ENCODE assay signal across 17 cellular contexts in the genomic region with DNA sequence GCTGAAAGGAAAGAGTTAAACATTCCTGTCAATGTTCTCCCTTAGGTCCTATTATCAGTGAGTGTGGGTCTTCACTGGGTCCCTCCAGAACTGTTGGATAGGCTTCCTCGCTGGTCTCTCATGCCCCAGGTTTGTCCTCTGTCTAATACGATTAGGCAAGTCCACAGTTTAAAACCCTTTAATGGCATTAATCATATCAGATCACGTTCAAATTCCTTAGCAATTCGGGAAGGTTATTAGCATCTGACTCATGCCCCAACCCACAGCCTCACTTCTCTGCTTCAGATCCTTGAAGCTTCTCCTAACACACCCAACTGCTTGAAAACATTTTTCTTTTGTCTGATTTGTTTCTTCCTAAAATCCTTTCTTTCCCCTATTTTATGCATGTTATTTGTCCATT.
A peak's percentile ranks its signal among the peaks of the same experiment; 100 is the strongest.
DNase-seq lines count a peak whose midpoint lies in the region; ATAC-seq and TF ChIP-seq lines count a peak whose summit lies in the region.
"Had no signal": no experiment of that assay in that cellular context is flagged by ENCODE, and none has a peak within 500 bp of the region (broad histone marks: within the 10 kb centered on the region; RNA-seq: fewer than 3 reads in every experiment).

No MANE protein-coding gene starts in this region.

- peak overlapping the region; percentile 91 for H3K27ac Mint-ChIP-seq in HFFc6
- H3K27ac Mint-ChIP-seq: activated CD4-positive, alpha-beta T cell treated with anti-CD3 and anti-CD28 coated beads, Interleukin-2, amount 10 ng/mL, durations not matched to agents 7 days and 5 days; activated naive CD4-positive, alpha-beta T cell treated with anti-CD3 and anti-CD28 coated beads, Interleukin-2, amount 50 U/mL, for 24 hours; IgD-negative memory B cell; naive B cell; stimulated activated naive B cell treated with anti-CD40 and anti-IgM and Interleukin-4, amounts not matched to agents 10 μg/mL and 1 μg/mL and 100 μg/mL, for 72 hours had no signal

- H3K27me3 ChIP-seq in left lung (no peaks in the 10 kb centered on the region), esophagus muscularis mucosa (no peaks in the 10 kb centered on the region)
- H3K27me3 ChIP-seq: uterus had no signal

- peaks cover 79% of the 10 kb centered on the region for H3K4me1 Mint-ChIP-seq in HFFc6 (ENCODE audit: low read depth)

- no peaks in the 10 kb centered on the region for H3K36me3 ChIP-seq in left lung
- no peaks in the 10 kb centered on the region for H3K36me3 ChIP-seq in esophagus muscularis mucosa
- H3K36me3 ChIP-seq: uterus had no signal

- H3K27ac ChIP-seq in caudate nucleus (ENCODE audit: low read depth, low read length) (peak overlapping the region; percentile 87), left lung (no peak overlapping the region), esophagus muscularis mucosa (replicated peaks in 1 of 4) (no peak overlapping the region)
- H3K27ac ChIP-seq: uterus had no signal

- no peaks in the 10 kb centered on the region for H3K36me3 Mint-ChIP-seq in HFFc6 (ENCODE audit: low read depth)
- H3K36me3 Mint-ChIP-seq: activated naive CD4-positive, alpha-beta T cell treated with anti-CD3 and anti-CD28 coated beads, Interleukin-2, amount 50 U/mL, for 24 hours; naive B cell had no signal

- no peak for TF ChIP-seq CTCF in HFFc6 (IDR thresholded peaks at IDR 0.05)
- TF ChIP-seq CTCF in left lung (IDR thresholded peaks at IDR 0.05): no peak
- no peak for TF ChIP-seq CTCF in esophagus muscularis mucosa (IDR thresholded peaks at IDR 0.05)

- H3K4me3 ChIP-seq in left lung (no peak overlapping the region), esophagus muscularis mucosa (no peak overlapping the region)
- H3K4me3 ChIP-seq: uterus had no signal

- no peak for TF ChIP-seq EP300 in esophagus muscularis mucosa (IDR thresholded peaks at IDR 0.05)

- peak; percentile 30 for DNase-seq in AG08396 (ENCODE audit: low spot score)
- peak; percentile 80 for DNase-seq in HFFc6
- DNase-seq in caudate nucleus (lab: John Stamatoyannopoulos, UW): peak in 10 of 61 donors; percentile 7 to 55 (median 22)
- no peak for DNase-seq in left lung
- no peak for DNase-seq in esophagus muscularis mucosa (ENCODE audit: extremely low spot score)
- no peak for DNase-seq in SHP77 (lab: John Stamatoyannopoulos, UW)
- DNase-seq in HPDE6-E6E7 (ENCODE audit: extremely low spot score): no peak
- DNase-seq: activated CD4-positive, alpha-beta T cell treated with anti-CD3 and anti-CD28 coated beads, Interleukin-2, amount 10 ng/mL, durations not matched to agents 7 days and 5 days; COR-L47; naive B cell; NCI-H526; posterior cingulate gyrus; stimulated activated naive B cell treated with anti-CD40 and anti-IgM and Interleukin-4, amounts not matched to agents 10 μg/mL and 1 μg/mL and 100 μg/mL, for 72 hours; uterus had no signal

- no peak for TF ChIP-seq POLR2A in esophagus muscularis mucosa (IDR thresholded peaks at IDR 0.05; ENCODE audit: low read depth)

- no peaks in the 10 kb centered on the region for H3K9me3 ChIP-seq in left lung
- H3K9me3 ChIP-seq in esophagus muscularis mucosa: no peaks in the 10 kb centered on the region
- H3K9me3 ChIP-seq: uterus had no signal

- H3K27me3 Mint-ChIP-seq in HFFc6 (ENCODE audit: insufficient read depth): no peaks in the 10 kb centered on the region

- H3K9me3 Mint-ChIP-seq in HFFc6: no peaks in the 10 kb centered on the region
- H3K9me3 Mint-ChIP-seq: activated CD4-positive, alpha-beta T cell treated with anti-CD3 and anti-CD28 coated beads, Interleukin-2, amount 10 ng/mL, durations not matched to agents 7 days and 5 days; activated naive CD4-positive, alpha-beta T cell treated with anti-CD3 and anti-CD28 coated beads, Interleukin-2, amount 50 U/mL, for 24 hours; IgD-negative memory B cell; stimulated activated naive B cell treated with anti-CD40 and anti-IgM and Interleukin-4, amounts not matched to agents 10 μg/mL and 1 μg/mL and 100 μg/mL, for 72 hours had no signal

- H3K4me1 ChIP-seq in left lung (no peaks in the 10 kb centered on the region), esophagus muscularis mucosa (peaks cover 3 to 17% (median 14%) of the 10 kb centered on the region in 4 donors)
- H3K4me1 ChIP-seq: uterus had no signal

- peak; percentile 18 for ATAC-seq in left lung
- no peak for ATAC-seq in HG02885 (IDR thresholded peaks at IDR 0.05; ENCODE audit: poor library complexity, unreplicated experiment)
- ATAC-seq: stimulated activated naive B cell treated with anti-CD40 and anti-IgM and Interleukin-4, amounts not matched to agents 10 μg/mL and 1 μg/mL and 100 μg/mL, for 72 hours had no signal

- H3K4me3 Mint-ChIP-seq in HFFc6: peak overlapping the region; percentile 84
- H3K4me3 Mint-ChIP-seq: activated CD4-positive, alpha-beta T cell treated with anti-CD3 and anti-CD28 coated beads, Interleukin-2, amount 10 ng/mL, durations not matched to agents 7 days and 5 days; activated naive CD4-positive, alpha-beta T cell treated with anti-CD3 and anti-CD28 coated beads, Interleukin-2, amount 50 U/mL, for 24 hours; IgD-negative memory B cell; naive B cell; stimulated activated naive B cell treated with anti-CD40 and anti-IgM and Interleukin-4, amounts not matched to agents 10 μg/mL and 1 μg/mL and 100 μg/mL, for 72 hours had no signal

- WGBS in esophagus muscularis mucosa: 69% methylated on average over 4 of the region's 4 CpGs

- intact Hi-C loops in left lung (cut with DNase I): no loop called here
- intact Hi-C loops in esophagus muscularis mucosa (cut with DNase I): no loop called here

Comparison
In these comparisons a context has a peak if more than half of its experiments do, and no peak if none do; other contexts are left out.
1. DNase-seq: peak in AG08396 (single experiment) and HFFc6 (single experiment); none in left lung (0 of 2), esophagus muscularis mucosa (single experiment), SHP77 (0 of 2) and HPDE6-E6E7 (single experiment).